Comparison of ENCODE assay signal across 8 cellular contexts in the genomic region with DNA sequence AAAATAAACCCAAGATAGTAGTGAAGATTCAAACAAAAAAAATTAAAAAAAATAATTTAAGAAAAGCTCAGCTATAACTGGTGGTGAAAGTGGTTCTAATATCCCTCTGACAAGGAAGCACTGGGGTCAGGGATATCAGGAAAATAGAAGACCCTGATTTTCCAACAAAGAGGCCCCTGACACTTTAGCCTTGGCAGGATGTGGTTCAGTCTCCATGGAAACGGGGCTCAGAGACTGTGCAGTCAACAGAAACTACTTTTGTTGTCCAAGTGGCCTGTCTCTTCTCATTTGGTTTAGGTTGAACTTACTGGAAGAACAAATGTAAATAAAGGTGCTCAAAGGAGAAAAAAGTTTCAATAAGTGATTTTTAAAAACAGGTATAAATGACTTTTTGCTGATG.
DNase-seq lines count a peak whose midpoint lies in the region; ATAC-seq lines count a peak whose summit lies in the region.

No MANE protein-coding gene starts in this region.

- H3K36me3 Mint-ChIP-seq in T-helper 2 cell treated with Interferon-gamma antibody and Interleukin-4, amounts not matched to agents 5 μg/mL and 100 μg/mL, for 36 hours (ENCODE audit: low read depth) = peaks cover 58% of the 10 kb centered on the region

- no peak for ATAC-seq in HG03442 (IDR thresholded peaks at IDR 0.05; ENCODE audit: unreplicated experiment)
- ATAC-seq in HG03520 (IDR thresholded peaks at IDR 0.05; ENCODE audit: unreplicated experiment) = no peak
- ATAC-seq in HG02759 (IDR thresholded peaks at IDR 0.05; ENCODE audit: unreplicated experiment) = no peak

- peak; percentile 47 for DNase-seq in NK-92 treated with Interleukin-12 subunit alpha and Interleukin-12 subunit beta, amount 100 ng/mL, for 24 hours (lab: John Stamatoyannopoulos, UW)
- DNase-seq in NK-92 (lab: John Stamatoyannopoulos, UW; ENCODE audit: unreplicated experiment) (no peak), epidermal melanocyte (ENCODE audit: insufficient read length, low spot score) (peak; percentile 72)
- DNase-seq in T-helper 2 cell treated with Interferon-gamma antibody and Interleukin-4, amounts not matched to agents 5 μg/mL and 100 μg/mL, for 36 hours (ENCODE audit: low spot score) = peak; percentile 45
- DNase-seq in stimulated activated CD8-positive, alpha-beta memory T cell treated with anti-CD3 and anti-CD28 coated beads, Interleukin-2, amount 100 ng/mL, for 1 hour (ENCODE audit: low read depth in 2 of 2) = peak; percentile 9 to 30

- H3K4me1 Mint-ChIP-seq in T-helper 2 cell treated with Interferon-gamma antibody and Interleukin-4, amounts not matched to agents 5 μg/mL and 100 μg/mL, for 36 hours (ENCODE audit: low read depth) = peaks cover 19% of the 10 kb centered on the region

- peak overlapping the region; percentile 77 for H3K27ac Mint-ChIP-seq in T-helper 2 cell treated with Interferon-gamma antibody and Interleukin-4, amounts not matched to agents 5 μg/mL and 100 μg/mL, for 36 hours

- H3K4me3 Mint-ChIP-seq in T-helper 2 cell treated with Interferon-gamma antibody and Interleukin-4, amounts not matched to agents 5 μg/mL and 100 μg/mL, for 36 hours = peak overlapping the region; percentile 60

- no peaks in the 10 kb centered on the region for H3K9me3 Mint-ChIP-seq in T-helper 2 cell treated with Interferon-gamma antibody and Interleukin-4, amounts not matched to agents 5 μg/mL and 100 μg/mL, for 36 hours

- H3K27me3 Mint-ChIP-seq in T-helper 2 cell treated with Interferon-gamma antibody and Interleukin-4, amounts not matched to agents 5 μg/mL and 100 μg/mL, for 36 hours (ENCODE audit: low read depth) = no peaks in the 10 kb centered on the region
